29 cellular contexts compared by ENCODE assay signal in the genomic region with DNA sequence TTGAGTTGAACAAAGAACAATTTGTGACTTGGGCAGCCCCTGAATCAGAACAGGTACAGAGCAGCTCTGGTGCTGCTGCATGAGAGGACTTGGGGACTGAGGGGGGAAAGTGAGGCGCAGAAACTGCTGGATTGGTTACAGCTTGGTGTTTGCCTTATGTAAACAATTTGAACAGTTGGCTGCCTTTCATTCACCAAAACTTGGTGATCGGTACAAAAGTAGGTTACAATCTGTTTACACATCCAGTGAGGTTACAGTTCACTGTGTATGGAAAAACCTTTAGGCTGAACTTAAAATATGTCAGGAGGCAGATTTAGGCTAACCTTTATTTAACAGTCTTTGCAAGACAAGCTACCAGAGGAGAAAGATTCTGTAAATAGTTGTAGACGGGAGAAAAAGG.
"Had no signal": no experiment of that assay in that cellular context is flagged by ENCODE, and none has a peak within 500 bp of the region (broad histone marks: within the 10 kb centered on the region; RNA-seq: fewer than 3 reads in every experiment).

No MANE protein-coding gene starts in this region.

- H3K9ac ChIP-seq: SK-N-SH had no signal

- H3K4me1 ChIP-seq: adrenal gland, SJCRH30 had no signal

- H3K4me3 ChIP-seq: adrenal gland, SJCRH30 had no signal

- ATAC-seq: activated CD4-positive, alpha-beta T cell treated with anti-CD3 and anti-CD28 coated beads for 36 hours; activated CD4-positive, CD25-positive, alpha-beta regulatory T cell treated with anti-CD3 and anti-CD28 coated beads, Interleukin-2, amount 50 U/mL, for 24 hours; activated CD8-positive, alpha-beta T cell treated with anti-CD3 and anti-CD28 coated beads, Interleukin-2, amount 10 ng/mL, durations not matched to agents 7 days and 5 days; activated naive CD4-positive, alpha-beta T cell treated with anti-CD3 and anti-CD28 coated beads, Interleukin-2, amount 50 U/mL, for 72 hours; activated T-cell treated with anti-CD3 and anti-CD28 coated beads, Interleukin-2, amount 50 U/mL, for 4 hours; Panc1; WTC11 had no signal

- FAIRE-seq: astrocyte, bronchial epithelial cell had no signal

- H3K27me3 ChIP-seq: adrenal gland, SJCRH30 had no signal

- H3K27ac ChIP-seq: adrenal gland, SJCRH30 had no signal

- H3K9me3 ChIP-seq: adrenal gland, SJCRH30, SK-N-SH had no signal

- H3K4me2 ChIP-seq: SK-N-SH had no signal

- H3K36me3 ChIP-seq: adrenal gland, SJCRH30 had no signal

- DNase-seq: activated CD4-positive, alpha-beta T cell treated with anti-CD3 and anti-CD28 coated beads for 36 hours; activated CD4-positive, alpha-beta T cell treated with anti-CD3 and anti-CD28 coated beads, Interleukin-2, amount 10 ng/mL, durations not matched to agents 7 days and 5 days; activated CD4-positive, alpha-beta T cell treated with anti-CD3 and anti-CD28 coated beads, Interleukin-2, amount 50 U/mL, for 48 hours; activated CD8-positive, alpha-beta memory T cell treated with anti-CD3 and anti-CD28 coated beads, Interleukin-2, amount 50 U/mL, for 4 hours; activated CD8-positive, alpha-beta T cell treated with anti-CD3 and anti-CD28 coated beads, Interleukin-2, amount 10 ng/mL, durations not matched to agents 7 days and 5 days; activated gamma-delta T cell treated with Interleukin-2 at 50 U/mL for 16 hours; activated naive CD4-positive, alpha-beta T cell treated with anti-CD3 and anti-CD28 coated beads for 36 hours; activated T-cell treated with anti-CD3 and anti-CD28 coated beads for 4 hours; activated T-cell treated with anti-CD3 and anti-CD28 coated beads, Interleukin-2, amount 50 U/mL, for 4 hours; adrenal gland; NCI-H1092 treated with DMSO at 0.1 percent for 48 hours; NCI-H1417; NCI-H146; NCI-H187; NCI-H2029 treated with DMSO at 0.1 percent for 48 hours; NCI-H2107; NCI-H2171; NCI-H226; NCI-H446 treated with DMSO at 0.1 percent for 48 hours; NCI-H524; SHP77; SJCRH30; SK-N-SH had no signal
